8 cellular contexts compared by ENCODE assay signal in the genomic region with DNA sequence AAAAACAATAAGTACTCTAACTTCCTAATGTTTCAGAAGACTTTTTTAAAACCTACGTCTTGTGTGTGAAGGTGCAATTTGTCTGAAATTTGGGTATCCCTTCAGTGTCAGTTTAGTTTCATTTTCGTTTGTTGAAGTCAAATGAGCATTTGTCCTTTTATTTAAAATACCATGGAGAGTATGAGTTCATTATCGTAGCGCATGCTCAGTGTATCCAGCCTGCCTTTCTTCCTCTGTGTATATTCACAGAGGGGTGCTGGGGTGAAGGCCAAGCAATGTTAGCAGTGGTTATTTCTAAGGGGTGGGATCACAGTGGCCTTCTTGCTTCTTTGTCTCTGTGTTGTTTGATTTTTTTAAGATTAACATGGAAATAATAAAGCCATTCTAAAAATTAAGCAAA. TPM values are rescaled to one million over a fixed set of nuclear protein-coding genes. Genes with fewer than 3 reads are reported as not detected.
A peak's percentile ranks its signal among the peaks of the same experiment; 100 is the strongest.
DNase-seq lines count a peak whose midpoint lies in the region; ATAC-seq and TF ChIP-seq lines count a peak whose summit lies in the region.

No MANE protein-coding gene starts in this region.

- POLR2A ChIA-PET in naive thymus-derived CD8-positive, alpha-beta T cell (lab: Charles Lee): no interaction called here

- H3K36me3 Mint-ChIP-seq in naive thymus-derived CD8-positive, alpha-beta T cell: peaks cover 0 to 3% (median 0%) of the 10 kb centered on the region in 3 donors

- peak overlapping the region; percentile 75 for H3K27ac ChIP-seq in cingulate gyrus (ENCODE audit: low read depth, low read length)

- H3K9me3 Mint-ChIP-seq in naive thymus-derived CD8-positive, alpha-beta T cell: peaks cover 0 to 2% (median 0%) of the 10 kb centered on the region in 9 donors

- H3K4me3 ChIP-seq in GM12865 (ENCODE audit: low read depth, low read length): no peak overlapping the region

- H3K27ac Mint-ChIP-seq in naive thymus-derived CD8-positive, alpha-beta T cell: peak overlapping the region; percentile 17 to 91 (median 82)

- peak; percentile 77 to 83 for ATAC-seq in naive thymus-derived CD8-positive, alpha-beta T cell
- no peak for ATAC-seq in HG02588 (IDR thresholded peaks at IDR 0.05; ENCODE audit: unreplicated experiment)

- no peak for TF ChIP-seq CTCF in GM12865 (IDR thresholded peaks at IDR 0.05; ENCODE audit: insufficient read depth, low read depth, low read length, missing control alignments)

- H3K4me1 Mint-ChIP-seq in naive thymus-derived CD8-positive, alpha-beta T cell: peaks cover 0 to 15% (median 14%) of the 10 kb centered on the region in 4 donors

- H3K4me3 Mint-ChIP-seq in naive thymus-derived CD8-positive, alpha-beta T cell: peak overlapping the region; percentile 19 to 81 (median 67)

- DNase-seq in GM12865 (ENCODE audit: low read depth): peak; percentile 9
- DNase-seq in NCI-H2081 treated with DMSO at 0.1 percent for 48 hours (lab: John Stamatoyannopoulos, UW): peak; percentile 49
- peak in 4 of 10 donors; percentile 6 to 30 (median 21) for DNase-seq in naive thymus-derived CD8-positive, alpha-beta T cell
- no peak for DNase-seq in posterior cingulate gyrus
- DNase-seq in NOMO-1 (lab: John Stamatoyannopoulos, UW; ENCODE audit: unreplicated experiment in 2 of 2): no peak
- no peak for DNase-seq in cerebellum (ENCODE audit: low spot score)

- intact Hi-C loops in posterior cingulate gyrus (cut with DNase I): no loop called here

- H3K27me3 Mint-ChIP-seq in naive thymus-derived CD8-positive, alpha-beta T cell: peaks cover 0 to 3% (median 0%) of the 10 kb centered on the region in 5 donors

RNA-seq across cellular contexts. Expression of a gene that starts 43.2 kb away (rescaled TPM):
- 10 to 100 TPM; 18.0 to 18.3 TPM for total RNA-seq in naive thymus-derived CD8-positive, alpha-beta T cell
- 10 to 100 TPM; 13.7 to 19.3 (median 14.1) TPM for polyA plus RNA-seq in naive thymus-derived CD8-positive, alpha-beta T cell
- total RNA-seq in cerebellum: 158 TPM

Comparison
In these comparisons a context has a peak if more than half of its experiments do, and no peak if none do; other contexts are left out.
1. DNase-seq: peak in GM12865 (single experiment) and NCI-H2081 treated with DMSO at 0.1 percent for 48 hours (single experiment); none in posterior cingulate gyrus (0 of 10), NOMO-1 (0 of 2) and cerebellum (single experiment).